ENCODE assay signal across 20 cellular contexts in genomic region chr7:28933874-28934265, GRCh38. TPM values are rescaled to one million over a fixed set of nuclear protein-coding genes. Genes with fewer than 3 reads are reported as not detected.
DNase-seq lines count a peak whose midpoint lies in the region; ATAC-seq and TF ChIP-seq lines count a peak whose summit lies in the region.
"Had no signal": no experiment of that assay in that cellular context is flagged by ENCODE, and none has a peak within 500 bp of the region (broad histone marks: within the 10 kb centered on the region; RNA-seq: fewer than 3 reads in every experiment).

No MANE protein-coding gene starts in this region.

- H3K36me3 Mint-ChIP-seq in endothelial cell (ENCODE audit: low read depth, unreplicated experiment) (no peaks in the 10 kb centered on the region), type B pancreatic cell (no peaks in the 10 kb centered on the region)
- H3K36me3 Mint-ChIP-seq: CD8-positive, alpha-beta memory T cell had no signal

- H3K4me1 Mint-ChIP-seq in endothelial cell (ENCODE audit: unreplicated experiment) (peaks cover 6% of the 10 kb centered on the region), type B pancreatic cell (ENCODE audit: unreplicated experiment) (peaks cover 40% of the 10 kb centered on the region)
- H3K4me1 Mint-ChIP-seq: activated naive CD8-positive, alpha-beta T cell treated with anti-CD3 and anti-CD28 coated beads, Interleukin-2, amount 50 U/mL, for 24 hours; CD8-positive, alpha-beta memory T cell had no signal

- intact Hi-C loops in left ventricle myocardium inferior (cut with micrococcal nuclease) = no loop called here
- intact Hi-C loops in Right ventricle myocardium superior (cut with DNase I) = no loop called here

- H3K27ac Mint-ChIP-seq in endothelial cell (ENCODE audit: unreplicated experiment) (peak overlapping the region; percentile 75), type B pancreatic cell (peak overlapping the region; percentile 89)
- H3K27ac Mint-ChIP-seq: activated CD8-positive, alpha-beta T cell treated with anti-CD3 and anti-CD28 coated beads for 36 hours; activated naive CD8-positive, alpha-beta T cell treated with anti-CD3 and anti-CD28 coated beads, Interleukin-2, amount 50 U/mL, for 24 hours; CD8-positive, alpha-beta memory T cell had no signal

- H3K27me3 Mint-ChIP-seq in endothelial cell (ENCODE audit: unreplicated experiment) = peaks cover 4% of the 10 kb centered on the region
- H3K27me3 Mint-ChIP-seq in type B pancreatic cell = peaks cover 13% of the 10 kb centered on the region

- ATAC-seq in Right ventricle myocardium superior (ENCODE audit: poor library complexity) (no peak), GM21619 (IDR thresholded peaks at IDR 0.05; ENCODE audit: unreplicated experiment) (no peak)
- ATAC-seq: activated CD8-positive, alpha-beta T cell treated with anti-CD3 and anti-CD28 coated beads for 36 hours; activated naive CD8-positive, alpha-beta T cell treated with anti-CD3 and anti-CD28 coated beads, Interleukin-2, amount 50 U/mL, for 24 hours had no signal

- peaks cover 12% of the 10 kb centered on the region for H3K4me1 ChIP-seq in left ventricle myocardium inferior
- H3K4me1 ChIP-seq in muscle layer of duodenum (ENCODE audit: control insufficient read depth in 1 of 2, insufficient read depth in 2 of 2, low read length in 2 of 2) = peaks cover 0 to 8% of the 10 kb centered on the region in 2 donors

- H3K4me3 Mint-ChIP-seq in endothelial cell (ENCODE audit: unreplicated experiment) (no peak overlapping the region), type B pancreatic cell (peak overlapping the region; percentile 31)
- H3K4me3 Mint-ChIP-seq: activated CD8-positive, alpha-beta T cell treated with anti-CD3 and anti-CD28 coated beads for 36 hours; activated naive CD8-positive, alpha-beta T cell treated with anti-CD3 and anti-CD28 coated beads, Interleukin-2, amount 50 U/mL, for 24 hours; CD8-positive, alpha-beta memory T cell had no signal

- H3K9me3 Mint-ChIP-seq in endothelial cell (ENCODE audit: unreplicated experiment) (no peaks in the 10 kb centered on the region), type B pancreatic cell (peaks cover 7% of the 10 kb centered on the region)
- H3K9me3 Mint-ChIP-seq: activated CD8-positive, alpha-beta T cell treated with anti-CD3 and anti-CD28 coated beads for 36 hours; activated naive CD8-positive, alpha-beta T cell treated with anti-CD3 and anti-CD28 coated beads, Interleukin-2, amount 50 U/mL, for 24 hours; CD8-positive, alpha-beta memory T cell had no signal

- H3K36me3 ChIP-seq in left ventricle myocardium inferior (no peaks in the 10 kb centered on the region), muscle layer of duodenum (ENCODE audit: control insufficient read depth in 1 of 2, insufficient read depth in 2 of 2, low read length in 2 of 2) (no peaks in the 10 kb centered on the region)

- DNase-seq in left ventricle myocardium inferior (no peak), Right ventricle myocardium superior (no peak), endothelial cell (ENCODE audit: low spot score) (no peak), type B pancreatic cell (ENCODE audit: extremely low spot score, unreplicated experiment) (no peak), HPDE6-E6E7 (ENCODE audit: extremely low spot score) (no peak), anterior cingulate cortex (lab: John Stamatoyannopoulos, UW) (no peak)
- DNase-seq: 8988T; activated CD4-positive, CD25-positive, alpha-beta regulatory T cell treated with anti-CD3 and anti-CD28 coated beads, Interleukin-2, amount 50 U/mL, for 72 hours; activated CD8-positive, alpha-beta T cell treated with anti-CD3 and anti-CD28 coated beads for 36 hours; activated gamma-delta T cell; activated naive CD8-positive, alpha-beta T cell treated with anti-CD3 and anti-CD28 coated beads, Interleukin-2, amount 50 U/mL, for 24 hours; AML-193; CD8-positive, alpha-beta memory T cell; KG1; NCI-H1694; SW 1271 had no signal

- H3K27me3 ChIP-seq in left ventricle myocardium inferior (ENCODE audit: low read depth) (no peaks in the 10 kb centered on the region), muscle layer of duodenum (ENCODE audit: low read depth, low read length) (no peaks in the 10 kb centered on the region)
- H3K27me3 ChIP-seq: body of pancreas had no signal

- TF ChIP-seq CTCF in left ventricle myocardium inferior (IDR thresholded peaks at IDR 0.05; ENCODE audit: borderline replicate concordance) (no peak), endothelial cell (IDR thresholded peaks at IDR 0.05; ENCODE audit: unreplicated experiment) (no peak), type B pancreatic cell (conservative IDR thresholded peaks at IDR 0.05) (no peak)

- H3K9me3 ChIP-seq in left ventricle myocardium inferior (replicated peaks) = no peaks in the 10 kb centered on the region
- no peaks in the 10 kb centered on the region for H3K9me3 ChIP-seq in muscle layer of duodenum (ENCODE audit: control insufficient read depth in 1 of 2, low read length in 2 of 2)
- H3K9me3 ChIP-seq: body of pancreas, mucosa of descending colon had no signal

- H3K27ac ChIP-seq in left ventricle myocardium inferior (replicated peaks) (no peak overlapping the region), muscle layer of duodenum (ENCODE audit: low read length) (no peak overlapping the region)

- peak overlapping the region; percentile 30 for H3K4me3 ChIP-seq in left ventricle myocardium inferior
- peak overlapping the region; percentile 16 to 30 for H3K4me3 ChIP-seq in muscle layer of duodenum (ENCODE audit: low read depth in 1 of 2, low read length in 2 of 2)
- H3K4me3 ChIP-seq: body of pancreas, mucosa of descending colon had no signal

RNA-seq across cellular contexts. Expression of gene TRIL, which starts 24.3 kb away (rescaled TPM):
- total RNA-seq in left ventricle myocardium inferior (1.9 TPM), Right ventricle myocardium superior (2.3 TPM), endothelial cell (ENCODE audit: unreplicated experiment) (0.23 TPM), type B pancreatic cell (ENCODE audit: low replicate concordance) (3.9 and 42.9 TPM in 2 replicates)
- total RNA-seq: activated CD8-positive, alpha-beta T cell treated with anti-CD3 and anti-CD28 coated beads for 36 hours; CD8-positive, alpha-beta memory T cell had no signal
